7 cellular contexts compared by ENCODE assay signal in genomic region chr14:35044939-35045797, GRCh38. TPM values are rescaled to one million over a fixed set of nuclear protein-coding genes. Genes with fewer than 3 reads are reported as not detected.
DNase-seq lines count a peak whose midpoint lies in the region; ATAC-seq, FAIRE-seq and TF ChIP-seq lines count a peak whose summit lies in the region.

No MANE protein-coding gene starts in this region.

- H3K27ac ChIP-seq in fibroblast of lung (ENCODE audit: insufficient read depth, low read length) = peak overlapping the region; percentile 82
- H3K27ac ChIP-seq in parathyroid adenoma = peak overlapping the region; percentile 94

- H3K36me3 ChIP-seq in fibroblast of lung (ENCODE audit: control insufficient read depth, insufficient read depth, low read length) = peaks cover 2% of the 10 kb centered on the region
- no peaks in the 10 kb centered on the region for H3K36me3 ChIP-seq in parathyroid adenoma (ENCODE audit: control insufficient read depth, insufficient read depth, low read length)

- H3K4me3 ChIP-seq in fibroblast of lung (replicated peaks in 1 of 4; ENCODE audit: control extremely low read depth in 1 of 4, insufficient read depth in 1 of 4, low read depth in 3 of 4, low read length in 4 of 4) (peak overlapping the region; percentile 59 to 98 (median 88)), parathyroid adenoma (ENCODE audit: low read depth, low read length) (peak overlapping the region; percentile 81)

- peaks cover 2% of the 10 kb centered on the region for H3K4me1 ChIP-seq in fibroblast of lung (ENCODE audit: control insufficient read depth, extremely low read depth, insufficient read depth, low read length)
- peaks cover 6% of the 10 kb centered on the region for H3K4me1 ChIP-seq in parathyroid adenoma

- H3K9me3 ChIP-seq in fibroblast of lung (ENCODE audit: control insufficient read depth, insufficient read depth, low read depth, low read length) (no peaks in the 10 kb centered on the region), parathyroid adenoma (ENCODE audit: control insufficient read depth, low read length) (no peaks in the 10 kb centered on the region)

- H3K79me2 ChIP-seq in fibroblast of lung (ENCODE audit: control insufficient read depth, insufficient read depth, low read length) = peaks cover 18% of the 10 kb centered on the region
- H3K79me2 ChIP-seq in parathyroid adenoma = peaks cover 5% of the 10 kb centered on the region

- FAIRE-seq in H54 (lab: Jason Lieb, UNC) = peak; percentile 20

- TF ChIP-seq POLR2A in H54 (IDR thresholded peaks at IDR 0.05; ENCODE audit: low read depth, low read length) = no peak

- H3K4me2 ChIP-seq in fibroblast of lung (ENCODE audit: extremely low read depth, insufficient read depth, low read length) = peak overlapping the region; percentile 55
- peak overlapping the region; percentile 76 for H3K4me2 ChIP-seq in parathyroid adenoma (ENCODE audit: low read length)

- ATAC-seq in SK-N-SH treated with all-trans-retinoic acid at 6 μM for 48 hours (0 out of 3 replicates have a peak, but pooled peaks have one; percentile 1), GM21825 (IDR thresholded peaks at IDR 0.05; ENCODE audit: unreplicated experiment) (no peak)

- DNase-seq in H54 (ENCODE audit: insufficient read length, low spot score) (no peak), fibroblast of lung (ENCODE audit: low read depth in 2 of 2) (peak in 1 of 2 donors; percentile 64), NCI-H1694 (lab: John Stamatoyannopoulos, UW) (no peak), NCI-H2196 (lab: John Stamatoyannopoulos, UW; ENCODE audit: unreplicated experiment) (no peak)

- H3K27me3 ChIP-seq in fibroblast of lung (ENCODE audit: control insufficient read depth, insufficient read depth, low read length) = no peaks in the 10 kb centered on the region
- H3K27me3 ChIP-seq in parathyroid adenoma (ENCODE audit: control insufficient read depth, insufficient read depth, low read length) = no peaks in the 10 kb centered on the region

- TF ChIP-seq CTCF in fibroblast of lung (conservative IDR thresholded peaks at IDR 0.05 in 1 of 2, IDR thresholded peaks at IDR 0.05 in 1 of 2; ENCODE audit: low read depth in 1 of 2, low read length in 2 of 2) = no peak
- no peak for TF ChIP-seq CTCF in parathyroid adenoma (IDR thresholded peaks at IDR 0.05)

- H4K20me1 ChIP-seq in fibroblast of lung (ENCODE audit: control insufficient read depth, extremely low read depth, insufficient read depth, low read length) = no peaks in the 10 kb centered on the region

- H2AFZ ChIP-seq in fibroblast of lung (ENCODE audit: low read length) (peak overlapping the region; percentile 19), parathyroid adenoma (peak overlapping the region; percentile 94)

- H3K9ac ChIP-seq in fibroblast of lung (ENCODE audit: insufficient read depth, low read length) = peak overlapping the region; percentile 96
- no peak overlapping the region for H3K9ac ChIP-seq in parathyroid adenoma

TF ChIP-seq in SK-N-SH treated with all-trans-retinoic acid at 6 μM for 48 hours, 23 proteins besides CTCF, POLR2A, EP300 and RAD21 (continues in another document):
- TF ChIP-seq BACH2 (CRISPR knock-in tag; IDR thresholded peaks at IDR 0.05; ENCODE audit: borderline replicate concordance) (no peak), SNAI2 (CRISPR knock-in tag; IDR thresholded peaks at IDR 0.05) (no peak), GLIS3 (CRISPR knock-in tag; IDR thresholded peaks at IDR 0.05) (no peak), OSR1 (CRISPR knock-in tag; IDR thresholded peaks at IDR 0.05) (no peak), ZNF8 (CRISPR knock-in tag; IDR thresholded peaks at IDR 0.05) (no peak), TOX (CRISPR knock-in tag; IDR thresholded peaks at IDR 0.05; ENCODE audit: borderline replicate concordance) (no peak), CSDC2 (CRISPR knock-in tag; IDR thresholded peaks at IDR 0.05) (no peak), ESRRG (CRISPR knock-in tag; IDR thresholded peaks at IDR 0.05) (no peak), ZFP3 (CRISPR knock-in tag; IDR thresholded peaks at IDR 0.05) (no peak), CREB5 (CRISPR knock-in tag; IDR thresholded peaks at IDR 0.05; ENCODE audit: low read depth) (no peak), ZFP30 (CRISPR knock-in tag; IDR thresholded peaks at IDR 0.05) (no peak), CSRNP3 (CRISPR knock-in tag; IDR thresholded peaks at IDR 0.05) (no peak), ARNTL (CRISPR knock-in tag; IDR thresholded peaks at IDR 0.05; ENCODE audit: borderline replicate concordance, low read depth) (no peak), ZNF70 (CRISPR knock-in tag; IDR thresholded peaks at IDR 0.05) (no peak), ZNF565 (CRISPR knock-in tag; conservative IDR thresholded peaks at IDR 0.05; ENCODE audit: low read depth) (no peak), ISL1 (CRISPR knock-in tag; IDR thresholded peaks at IDR 0.05) (no peak)
- TF ChIP-seq, protein P1, sequence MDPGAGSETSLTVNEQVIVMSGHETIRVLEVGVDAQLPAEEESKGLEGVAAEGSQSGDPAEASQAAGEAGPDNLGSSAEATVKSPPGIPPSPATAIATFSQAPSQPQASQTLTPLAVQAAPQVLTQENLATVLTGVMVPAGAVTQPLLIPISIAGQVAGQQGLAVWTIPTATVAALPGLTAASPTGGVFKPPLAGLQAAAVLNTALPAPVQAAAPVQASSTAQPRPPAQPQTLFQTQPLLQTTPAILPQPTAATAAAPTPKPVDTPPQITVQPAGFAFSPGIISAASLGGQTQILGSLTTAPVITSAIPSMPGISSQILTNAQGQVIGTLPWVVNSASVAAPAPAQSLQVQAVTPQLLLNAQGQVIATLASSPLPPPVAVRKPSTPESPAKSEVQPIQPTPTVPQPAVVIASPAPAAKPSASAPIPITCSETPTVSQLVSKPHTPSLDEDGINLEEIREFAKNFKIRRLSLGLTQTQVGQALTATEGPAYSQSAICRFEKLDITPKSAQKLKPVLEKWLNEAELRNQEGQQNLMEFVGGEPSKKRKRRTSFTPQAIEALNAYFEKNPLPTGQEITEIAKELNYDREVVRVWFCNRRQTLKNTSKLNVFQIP (CRISPR knock-in tag; IDR thresholded peaks at IDR 0.05; ENCODE audit: borderline replicate concordance, low read depth) = no peak
- TF ChIP-seq, protein P2, sequence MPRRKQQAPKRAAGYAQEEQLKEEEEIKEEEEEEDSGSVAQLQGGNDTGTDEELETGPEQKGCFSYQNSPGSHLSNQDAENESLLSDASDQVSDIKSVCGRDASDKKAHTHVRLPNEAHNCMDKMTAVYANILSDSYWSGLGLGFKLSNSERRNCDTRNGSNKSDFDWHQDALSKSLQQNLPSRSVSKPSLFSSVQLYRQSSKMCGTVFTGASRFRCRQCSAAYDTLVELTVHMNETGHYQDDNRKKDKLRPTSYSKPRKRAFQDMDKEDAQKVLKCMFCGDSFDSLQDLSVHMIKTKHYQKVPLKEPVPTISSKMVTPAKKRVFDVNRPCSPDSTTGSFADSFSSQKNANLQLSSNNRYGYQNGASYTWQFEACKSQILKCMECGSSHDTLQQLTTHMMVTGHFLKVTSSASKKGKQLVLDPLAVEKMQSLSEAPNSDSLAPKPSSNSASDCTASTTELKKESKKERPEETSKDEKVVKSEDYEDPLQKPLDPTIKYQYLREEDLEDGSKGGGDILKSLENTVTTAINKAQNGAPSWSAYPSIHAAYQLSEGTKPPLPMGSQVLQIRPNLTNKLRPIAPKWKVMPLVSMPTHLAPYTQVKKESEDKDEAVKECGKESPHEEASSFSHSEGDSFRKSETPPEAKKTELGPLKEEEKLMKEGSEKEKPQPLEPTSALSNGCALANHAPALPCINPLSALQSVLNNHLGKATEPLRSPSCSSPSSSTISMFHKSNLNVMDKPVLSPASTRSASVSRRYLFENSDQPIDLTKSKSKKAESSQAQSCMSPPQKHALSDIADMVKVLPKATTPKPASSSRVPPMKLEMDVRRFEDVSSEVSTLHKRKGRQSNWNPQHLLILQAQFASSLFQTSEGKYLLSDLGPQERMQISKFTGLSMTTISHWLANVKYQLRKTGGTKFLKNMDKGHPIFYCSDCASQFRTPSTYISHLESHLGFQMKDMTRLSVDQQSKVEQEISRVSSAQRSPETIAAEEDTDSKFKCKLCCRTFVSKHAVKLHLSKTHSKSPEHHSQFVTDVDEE (CRISPR knock-in tag; IDR thresholded peaks at IDR 0.05) = no peak

RNA-seq across cellular contexts. Expression of gene FAM177A1, which starts 0.9 kb away (rescaled TPM):
- 29.0 and 64.6 TPM in 2 replicates for total RNA-seq in fibroblast of lung
- polyA plus RNA-seq in fibroblast of lung = 53.6 and 63.4 TPM in 2 replicates
- 68.1 and 79.9 TPM in 2 replicates for polyA plus RNA-seq in fibroblast of lung (2012)
- 6.0 and 16.2 TPM in 2 replicates for polyA minus RNA-seq in fibroblast of lung (ENCODE audit: low replicate concordance)
